ENCODE assay signal across 2 cellular contexts in the genomic region with DNA sequence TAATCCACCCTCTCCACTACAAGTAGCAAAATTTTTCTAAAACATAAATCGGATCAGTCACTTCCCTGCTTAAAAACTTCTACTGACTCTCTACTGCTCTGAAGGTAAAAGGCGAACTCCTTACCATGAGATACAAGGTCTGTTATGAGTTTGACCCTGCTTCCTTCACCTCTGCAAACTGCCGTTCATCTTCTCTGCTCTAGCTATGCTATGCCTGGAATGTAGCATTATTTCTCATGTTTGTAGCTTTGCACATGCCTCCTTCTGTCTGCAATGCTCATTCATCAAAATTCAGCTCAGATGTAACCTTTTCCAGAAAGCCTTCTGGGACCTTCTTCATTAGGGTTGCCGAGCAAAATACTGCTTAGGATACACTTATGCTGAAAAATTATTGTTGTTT.
TF ChIP-seq lines count a peak whose summit lies in the region.

No MANE protein-coding gene starts in this region.

TF ChIP-seq in IMR-90, 13 proteins besides CTCF, POLR2A, EP300 and RAD21:
- no peak for TF ChIP-seq MAFK (IDR thresholded peaks at IDR 0.05; ENCODE audit: low read depth, low read length)

TF ChIP-seq in HepG2, 621 proteins besides CTCF, POLR2A, EP300 and RAD21:
- no peak for TF ChIP-seq ZNF678 (CRISPR knock-in tag; IDR thresholded peaks at IDR 0.05)
- TF ChIP-seq, protein P1, sequence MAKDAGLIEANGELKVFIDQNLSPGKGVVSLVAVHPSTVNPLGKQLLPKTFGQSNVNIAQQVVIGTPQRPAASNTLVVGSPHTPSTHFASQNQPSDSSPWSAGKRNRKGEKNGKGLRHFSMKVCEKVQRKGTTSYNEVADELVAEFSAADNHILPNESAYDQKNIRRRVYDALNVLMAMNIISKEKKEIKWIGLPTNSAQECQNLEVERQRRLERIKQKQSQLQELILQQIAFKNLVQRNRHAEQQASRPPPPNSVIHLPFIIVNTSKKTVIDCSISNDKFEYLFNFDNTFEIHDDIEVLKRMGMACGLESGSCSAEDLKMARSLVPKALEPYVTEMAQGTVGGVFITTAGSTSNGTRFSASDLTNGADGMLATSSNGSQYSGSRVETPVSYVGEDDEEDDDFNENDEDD (CRISPR knock-in tag; IDR thresholded peaks at IDR 0.05; ENCODE audit: borderline replicate concordance): no peak
- TF ChIP-seq DR1 (CRISPR knock-in tag; IDR thresholded peaks at IDR 0.05): no peak
- TF ChIP-seq, protein P2, sequence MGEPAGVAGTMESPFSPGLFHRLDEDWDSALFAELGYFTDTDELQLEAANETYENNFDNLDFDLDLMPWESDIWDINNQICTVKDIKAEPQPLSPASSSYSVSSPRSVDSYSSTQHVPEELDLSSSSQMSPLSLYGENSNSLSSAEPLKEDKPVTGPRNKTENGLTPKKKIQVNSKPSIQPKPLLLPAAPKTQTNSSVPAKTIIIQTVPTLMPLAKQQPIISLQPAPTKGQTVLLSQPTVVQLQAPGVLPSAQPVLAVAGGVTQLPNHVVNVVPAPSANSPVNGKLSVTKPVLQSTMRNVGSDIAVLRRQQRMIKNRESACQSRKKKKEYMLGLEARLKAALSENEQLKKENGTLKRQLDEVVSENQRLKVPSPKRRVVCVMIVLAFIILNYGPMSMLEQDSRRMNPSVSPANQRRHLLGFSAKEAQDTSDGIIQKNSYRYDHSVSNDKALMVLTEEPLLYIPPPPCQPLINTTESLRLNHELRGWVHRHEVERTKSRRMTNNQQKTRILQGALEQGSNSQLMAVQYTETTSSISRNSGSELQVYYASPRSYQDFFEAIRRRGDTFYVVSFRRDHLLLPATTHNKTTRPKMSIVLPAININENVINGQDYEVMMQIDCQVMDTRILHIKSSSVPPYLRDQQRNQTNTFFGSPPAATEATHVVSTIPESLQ (CRISPR knock-in tag; conservative IDR thresholded peaks at IDR 0.05): no peak
- TF ChIP-seq SRSF4 (IDR thresholded peaks at IDR 0.05; ENCODE audit: low read depth, low read length, poor library complexity, severe bottlenecking): no peak
- TF ChIP-seq, protein P3, sequence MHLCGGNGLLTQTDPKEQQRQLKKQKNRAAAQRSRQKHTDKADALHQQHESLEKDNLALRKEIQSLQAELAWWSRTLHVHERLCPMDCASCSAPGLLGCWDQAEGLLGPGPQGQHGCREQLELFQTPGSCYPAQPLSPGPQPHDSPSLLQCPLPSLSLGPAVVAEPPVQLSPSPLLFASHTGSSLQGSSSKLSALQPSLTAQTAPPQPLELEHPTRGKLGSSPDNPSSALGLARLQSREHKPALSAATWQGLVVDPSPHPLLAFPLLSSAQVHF (CRISPR knock-in tag; IDR thresholded peaks at IDR 0.05): no peak
- TF ChIP-seq NBN (conservative IDR thresholded peaks at IDR 0.05): no peak
- TF ChIP-seq ZKSCAN5 (CRISPR knock-in tag; IDR thresholded peaks at IDR 0.05): no peak
- TF ChIP-seq DPF2 (CRISPR knock-in tag; IDR thresholded peaks at IDR 0.05; ENCODE audit: borderline replicate concordance, low read depth): no peak
- TF ChIP-seq ZNF879 (CRISPR knock-in tag; IDR thresholded peaks at IDR 0.05): no peak
- TF ChIP-seq, protein P4, sequence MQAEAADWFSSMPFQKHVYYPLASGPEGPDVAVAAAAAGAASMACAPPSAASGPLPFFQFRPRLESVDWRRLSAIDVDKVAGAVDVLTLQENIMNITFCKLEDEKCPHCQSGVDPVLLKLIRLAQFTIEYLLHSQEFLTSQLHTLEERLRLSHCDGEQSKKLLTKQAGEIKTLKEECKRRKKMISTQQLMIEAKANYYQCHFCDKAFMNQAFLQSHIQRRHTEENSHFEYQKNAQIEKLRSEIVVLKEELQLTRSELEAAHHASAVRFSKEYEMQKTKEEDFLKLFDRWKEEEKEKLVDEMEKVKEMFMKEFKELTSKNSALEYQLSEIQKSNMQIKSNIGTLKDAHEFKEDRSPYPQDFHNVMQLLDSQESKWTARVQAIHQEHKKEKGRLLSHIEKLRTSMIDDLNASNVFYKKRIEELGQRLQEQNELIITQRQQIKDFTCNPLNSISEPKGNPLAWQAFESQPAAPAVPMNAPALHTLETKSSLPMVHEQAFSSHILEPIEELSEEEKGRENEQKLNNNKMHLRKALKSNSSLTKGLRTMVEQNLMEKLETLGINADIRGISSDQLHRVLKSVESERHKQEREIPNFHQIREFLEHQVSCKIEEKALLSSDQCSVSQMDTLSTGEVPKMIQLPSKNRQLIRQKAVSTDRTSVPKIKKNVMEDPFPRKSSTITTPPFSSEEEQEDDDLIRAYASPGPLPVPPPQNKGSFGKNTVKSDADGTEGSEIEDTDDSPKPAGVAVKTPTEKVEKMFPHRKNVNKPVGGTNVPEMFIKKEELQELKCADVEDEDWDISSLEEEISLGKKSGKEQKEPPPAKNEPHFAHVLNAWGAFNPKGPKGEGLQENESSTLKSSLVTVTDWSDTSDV (CRISPR knock-in tag; IDR thresholded peaks at IDR 0.05): no peak
- no peak for TF ChIP-seq PPARG (CRISPR knock-in tag; conservative IDR thresholded peaks at IDR 0.05)
- TF ChIP-seq ZSCAN31 (CRISPR knock-in tag; IDR thresholded peaks at IDR 0.05; ENCODE audit: low read depth): no peak
- TF ChIP-seq SMAD3 (CRISPR knock-in tag; IDR thresholded peaks at IDR 0.05): no peak
- no peak for TF ChIP-seq ZNF878 (CRISPR knock-in tag; IDR thresholded peaks at IDR 0.05)
- TF ChIP-seq, protein P5, sequence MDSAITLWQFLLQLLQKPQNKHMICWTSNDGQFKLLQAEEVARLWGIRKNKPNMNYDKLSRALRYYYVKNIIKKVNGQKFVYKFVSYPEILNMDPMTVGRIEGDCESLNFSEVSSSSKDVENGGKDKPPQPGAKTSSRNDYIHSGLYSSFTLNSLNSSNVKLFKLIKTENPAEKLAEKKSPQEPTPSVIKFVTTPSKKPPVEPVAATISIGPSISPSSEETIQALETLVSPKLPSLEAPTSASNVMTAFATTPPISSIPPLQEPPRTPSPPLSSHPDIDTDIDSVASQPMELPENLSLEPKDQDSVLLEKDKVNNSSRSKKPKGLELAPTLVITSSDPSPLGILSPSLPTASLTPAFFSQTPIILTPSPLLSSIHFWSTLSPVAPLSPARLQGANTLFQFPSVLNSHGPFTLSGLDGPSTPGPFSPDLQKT (CRISPR knock-in tag; IDR thresholded peaks at IDR 0.05; ENCODE audit: borderline replicate concordance): no peak
- no peak for TF ChIP-seq PAF1 (CRISPR knock-in tag; IDR thresholded peaks at IDR 0.05)
- TF ChIP-seq, protein P6, sequence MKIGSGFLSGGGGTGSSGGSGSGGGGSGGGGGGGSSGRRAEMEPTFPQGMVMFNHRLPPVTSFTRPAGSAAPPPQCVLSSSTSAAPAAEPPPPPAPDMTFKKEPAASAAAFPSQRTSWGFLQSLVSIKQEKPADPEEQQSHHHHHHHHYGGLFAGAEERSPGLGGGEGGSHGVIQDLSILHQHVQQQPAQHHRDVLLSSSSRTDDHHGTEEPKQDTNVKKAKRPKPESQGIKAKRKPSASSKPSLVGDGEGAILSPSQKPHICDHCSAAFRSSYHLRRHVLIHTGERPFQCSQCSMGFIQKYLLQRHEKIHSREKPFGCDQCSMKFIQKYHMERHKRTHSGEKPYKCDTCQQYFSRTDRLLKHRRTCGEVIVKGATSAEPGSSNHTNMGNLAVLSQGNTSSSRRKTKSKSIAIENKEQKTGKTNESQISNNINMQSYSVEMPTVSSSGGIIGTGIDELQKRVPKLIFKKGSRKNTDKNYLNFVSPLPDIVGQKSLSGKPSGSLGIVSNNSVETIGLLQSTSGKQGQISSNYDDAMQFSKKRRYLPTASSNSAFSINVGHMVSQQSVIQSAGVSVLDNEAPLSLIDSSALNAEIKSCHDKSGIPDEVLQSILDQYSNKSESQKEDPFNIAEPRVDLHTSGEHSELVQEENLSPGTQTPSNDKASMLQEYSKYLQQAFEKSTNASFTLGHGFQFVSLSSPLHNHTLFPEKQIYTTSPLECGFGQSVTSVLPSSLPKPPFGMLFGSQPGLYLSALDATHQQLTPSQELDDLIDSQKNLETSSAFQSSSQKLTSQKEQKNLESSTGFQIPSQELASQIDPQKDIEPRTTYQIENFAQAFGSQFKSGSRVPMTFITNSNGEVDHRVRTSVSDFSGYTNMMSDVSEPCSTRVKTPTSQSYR (CRISPR knock-in tag; IDR thresholded peaks at IDR 0.05; ENCODE audit: borderline replicate concordance): no peak
- TF ChIP-seq GATAD1 (CRISPR knock-in tag; IDR thresholded peaks at IDR 0.05): no peak
TF ChIP-seq in HepG2: peak in this region for 0.
